In the genomic region with DNA sequence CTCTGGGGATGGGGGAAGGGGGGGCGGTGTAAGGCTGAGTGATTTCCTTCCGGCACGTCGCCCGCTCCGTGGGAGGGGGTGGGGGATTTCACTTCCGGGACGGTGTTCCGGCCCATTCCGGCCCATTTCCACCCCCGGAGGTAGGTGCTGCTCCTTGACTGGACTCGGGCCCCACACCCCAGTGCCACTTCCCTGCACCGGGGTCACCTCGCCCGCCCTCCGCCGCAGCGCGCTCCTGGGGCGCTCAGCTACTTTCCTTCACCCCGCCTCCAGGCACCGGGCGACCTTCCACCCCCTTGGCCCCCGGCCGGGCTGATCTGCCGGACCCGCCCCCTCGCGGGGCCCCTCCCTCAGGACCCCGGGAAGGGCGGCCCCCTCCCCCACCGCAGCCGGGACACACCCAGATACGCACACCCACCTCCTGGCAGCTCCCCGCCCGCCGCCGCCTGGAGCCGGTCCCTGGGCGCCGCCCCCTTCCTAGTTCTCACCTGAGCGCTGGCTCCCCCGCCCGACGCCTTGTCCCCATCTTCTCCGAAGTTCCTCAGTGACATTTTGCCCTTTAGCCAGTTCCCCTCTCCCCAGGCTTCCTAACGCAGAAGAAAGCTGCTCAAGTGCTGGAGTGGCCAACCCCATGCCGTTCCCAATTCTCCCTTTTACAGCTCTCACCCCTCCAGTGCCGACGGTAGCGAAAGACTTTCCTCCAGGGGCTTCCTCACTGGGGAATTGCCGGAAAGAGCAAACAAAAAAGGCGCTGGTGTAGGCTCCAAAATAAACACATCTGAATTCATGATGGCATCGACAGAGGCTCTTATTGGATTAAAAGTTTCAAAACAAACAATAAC, we compare ENCODE assay signal across 8 cellular contexts. TPM values are rescaled to one million over a fixed set of nuclear protein-coding genes. Genes with fewer than 3 reads are reported as not detected.
DNase-seq lines count a peak whose midpoint lies in the region; ATAC-seq and TF ChIP-seq lines count a peak whose summit lies in the region.

A gene with protein sequence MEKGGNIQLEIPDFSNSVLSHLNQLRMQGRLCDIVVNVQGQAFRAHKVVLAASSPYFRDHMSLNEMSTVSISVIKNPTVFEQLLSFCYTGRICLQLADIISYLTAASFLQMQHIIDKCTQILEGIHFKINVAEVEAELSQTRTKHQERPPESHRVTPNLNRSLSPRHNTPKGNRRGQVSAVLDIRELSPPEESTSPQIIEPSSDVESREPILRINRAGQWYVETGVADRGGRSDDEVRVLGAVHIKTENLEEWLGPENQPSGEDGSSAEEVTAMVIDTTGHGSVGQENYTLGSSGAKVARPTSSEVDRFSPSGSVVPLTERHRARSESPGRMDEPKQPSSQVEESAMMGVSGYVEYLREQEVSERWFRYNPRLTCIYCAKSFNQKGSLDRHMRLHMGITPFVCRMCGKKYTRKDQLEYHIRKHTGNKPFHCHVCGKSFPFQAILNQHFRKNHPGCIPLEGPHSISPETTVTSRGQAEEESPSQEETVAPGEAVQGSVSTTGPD (plus strand): TSS at position 115 of the 842 bp plus-strand sequence. CDS start 1,846 bp downstream, outside the sequence.

- H3K18ac ChIP-seq in neuronal stem cell (ENCODE audit: low read length), result peak within 1 kb of the TSS; percentile 98

- H3K4me2 ChIP-seq in neuronal stem cell (ENCODE audit: insufficient read depth, low read length, poor library complexity, severe bottlenecking), result peak within 1 kb of the TSS; percentile 89

- no peak within 1 kb of the TSS for H2BK120ac ChIP-seq in neuronal stem cell (ENCODE audit: low read depth, low read length)

- peak within 1 kb of the TSS; percentile 76 for H2AK5ac ChIP-seq in neuronal stem cell (ENCODE audit: low read depth, low read length)

- H3K27ac Mint-ChIP-seq in activated T-helper 2 cell treated with anti-CD3 and anti-CD28 coated beads, Interferon-gamma antibody, Interleukin-2, Interleukin-4, amounts not matched to agents 10 μg/mL and 5 μg/mL and 100 μg/mL, durations not matched to agents 14 hours and 24 hours and 36 hours, result peak within 1 kb of the TSS; percentile 96

- peaks cover 68% of the 10 kb centered on the region for H3K36me3 Mint-ChIP-seq in activated T-helper 2 cell treated with anti-CD3 and anti-CD28 coated beads, Interferon-gamma antibody, Interleukin-2, Interleukin-4, amounts not matched to agents 10 μg/mL and 5 μg/mL and 100 μg/mL, durations not matched to agents 14 hours and 24 hours and 36 hours (ENCODE audit: low read depth)

- H3K27ac ChIP-seq in RWPE2 (ENCODE audit: poor library complexity, severe bottlenecking) (peak within 1 kb of the TSS; percentile 91), neuronal stem cell (replicated peaks; ENCODE audit: low read length) (peak within 1 kb of the TSS; percentile 96)

- H2BK15ac ChIP-seq in neuronal stem cell (ENCODE audit: low read length), result no peak within 1 kb of the TSS

- peak within 1 kb of the TSS; percentile 97 for H2BK5ac ChIP-seq in neuronal stem cell (ENCODE audit: low read length)

- TF ChIP-seq CTCF in RWPE2 (IDR thresholded peaks at IDR 0.05; ENCODE audit: poor library complexity, severe bottlenecking) (peak; percentile 22), fibroblast of villous mesenchyme (IDR thresholded peaks at IDR 0.05; ENCODE audit: insufficient read depth, low read depth, low read length) (no peak), subcutaneous adipose tissue (IDR thresholded peaks at IDR 0.05; ENCODE audit: low read depth) (no peak)

- DNase-seq in DMS79 treated with DMSO at 0.1 percent for 48 hours (lab: John Stamatoyannopoulos, UW) (peak; percentile 91), H7 (peak; percentile 98), M059J (ENCODE audit: low read depth) (peak; percentile 80), RWPE2 (ENCODE audit: low spot score) (peak; percentile 94), fibroblast of villous mesenchyme (ENCODE audit: low read depth) (peak; percentile 77), neuronal stem cell (ENCODE audit: low spot score) (peak; percentile 88)
- DNase-seq in activated T-helper 2 cell treated with anti-CD3 and anti-CD28 coated beads, Interferon-gamma antibody, Interleukin-2, Interleukin-4, amounts not matched to agents 10 μg/mL and 5 μg/mL and 100 μg/mL, durations not matched to agents 14 hours and 24 hours and 36 hours (ENCODE audit: low spot score), result peak; percentile 95

- H3K4me1 Mint-ChIP-seq in activated T-helper 2 cell treated with anti-CD3 and anti-CD28 coated beads, Interferon-gamma antibody, Interleukin-2, Interleukin-4, amounts not matched to agents 10 μg/mL and 5 μg/mL and 100 μg/mL, durations not matched to agents 14 hours and 24 hours and 36 hours (ENCODE audit: low read depth), result peaks cover 49% of the 10 kb centered on the region

- no peak within 1 kb of the TSS for H3K4ac ChIP-seq in neuronal stem cell (ENCODE audit: low read length)

- H4K91ac ChIP-seq in neuronal stem cell (ENCODE audit: low read depth, low read length, poor library complexity), result peak within 1 kb of the TSS; percentile 5

- peak within 1 kb of the TSS; percentile 94 for H2AFZ ChIP-seq in neuronal stem cell (ENCODE audit: low read length)

- H2BK12ac ChIP-seq in neuronal stem cell (ENCODE audit: low read length), result peak within 1 kb of the TSS; percentile 84

- no CpG with 5 or more reads among the region's 54 CpGs for WGBS in neuronal stem cell (ENCODE audit: extremely low coverage in 2 of 2, insufficient read length in 2 of 2, insufficient replicate concordance in 1 of 2), 2 donors

- H3K9me3 Mint-ChIP-seq in activated T-helper 2 cell treated with anti-CD3 and anti-CD28 coated beads, Interferon-gamma antibody, Interleukin-2, Interleukin-4, amounts not matched to agents 10 μg/mL and 5 μg/mL and 100 μg/mL, durations not matched to agents 14 hours and 24 hours and 36 hours, result no peaks in the 10 kb centered on the region

- H3K4me3 ChIP-seq in H7 (ENCODE audit: insufficient read depth, low read depth, low read length) (peak within 1 kb of the TSS; percentile 97), RWPE2 (ENCODE audit: severe bottlenecking) (peak within 1 kb of the TSS; percentile 92), fibroblast of villous mesenchyme (ENCODE audit: low read depth, low read length) (peak within 1 kb of the TSS; percentile 82), neuronal stem cell (ENCODE audit: low read length in 2 of 2) (peak within 1 kb of the TSS; percentile 97)

- H3K23ac ChIP-seq in neuronal stem cell (ENCODE audit: low read depth, low read length, poor library complexity), result peak within 1 kb of the TSS; percentile 98

- no peaks in the 10 kb centered on the region for H3K27me3 Mint-ChIP-seq in activated T-helper 2 cell treated with anti-CD3 and anti-CD28 coated beads, Interferon-gamma antibody, Interleukin-2, Interleukin-4, amounts not matched to agents 10 μg/mL and 5 μg/mL and 100 μg/mL, durations not matched to agents 14 hours and 24 hours and 36 hours (ENCODE audit: low read depth)

- peak within 1 kb of the TSS; percentile 98 for H3K4me3 Mint-ChIP-seq in activated T-helper 2 cell treated with anti-CD3 and anti-CD28 coated beads, Interferon-gamma antibody, Interleukin-2, Interleukin-4, amounts not matched to agents 10 μg/mL and 5 μg/mL and 100 μg/mL, durations not matched to agents 14 hours and 24 hours and 36 hours (ENCODE audit: low read depth)

- intact Hi-C loops in activated T-helper 2 cell treated with anti-CD3 and anti-CD28 coated beads, Interferon-gamma antibody, Interleukin-2, Interleukin-4, amounts not matched to agents 10 μg/mL and 5 μg/mL and 100 μg/mL, durations not matched to agents 14 hours and 24 hours and 36 hours (cut with micrococcal nuclease), result loop anchor here (2.0 to 10.0 kb wide), 9 partner anchors 84 to 1336 kb away; a partner anchor contains a TSS

- no peaks in the 10 kb centered on the region for H3K27me3 ChIP-seq in H7 (ENCODE audit: control insufficient read depth, insufficient read depth, low read length)
- no peaks in the 10 kb centered on the region for H3K27me3 ChIP-seq in RWPE2 (ENCODE audit: insufficient read depth, poor library complexity, severe bottlenecking)
- no peaks in the 10 kb centered on the region for H3K27me3 ChIP-seq in neuronal stem cell (ENCODE audit: control insufficient read depth in 3 of 3, insufficient read depth in 3 of 3, low read depth in 1 of 3, low read length in 3 of 3)

- H3K79me1 ChIP-seq in neuronal stem cell (ENCODE audit: low read depth, low read length), result no peaks in the 10 kb centered on the region

- H3K36me3 ChIP-seq in H7 (replicated peaks; ENCODE audit: control insufficient read depth, insufficient read depth, low read length), result peaks cover 32% of the 10 kb centered on the region
- H3K36me3 ChIP-seq in RWPE2 (ENCODE audit: low read depth), result peaks cover 60% of the 10 kb centered on the region
- peaks cover 17 to 72% of the 10 kb centered on the region in 2 donors for H3K36me3 ChIP-seq in neuronal stem cell (replicated peaks in 1 of 2; ENCODE audit: control insufficient read depth in 2 of 2, insufficient read depth in 2 of 2, low read length in 2 of 2)

- H3K14ac ChIP-seq in neuronal stem cell (ENCODE audit: low read length), result no peak within 1 kb of the TSS

- no peak within 1 kb of the TSS for H4K8ac ChIP-seq in neuronal stem cell (ENCODE audit: low read depth, low read length)

- H3K4me1 ChIP-seq in RWPE2 (ENCODE audit: insufficient read depth, poor library complexity, severe bottlenecking) (peaks cover 18% of the 10 kb centered on the region), neuronal stem cell (ENCODE audit: control insufficient read depth in 2 of 2, insufficient read depth in 1 of 2, low read depth in 1 of 2, low read length in 2 of 2) (peaks cover 4 to 11% of the 10 kb centered on the region in 2 donors)

- peak within 1 kb of the TSS; percentile 93 for H3K9ac ChIP-seq in neuronal stem cell (ENCODE audit: low read depth, low read length, poor library complexity)

- H3K9me3 ChIP-seq in RWPE2 (ENCODE audit: severe bottlenecking) (no peaks in the 10 kb centered on the region), neuronal stem cell (replicated peaks in 1 of 2; ENCODE audit: control insufficient read depth in 2 of 2, insufficient read depth in 1 of 2, low read depth in 1 of 2, low read length in 2 of 2) (no peaks in the 10 kb centered on the region)

- ATAC-seq in RWPE2 (ENCODE audit: low read depth), result peak; percentile 68

RNA-seq across cellular contexts. Expression of the gene that starts here (rescaled TPM):
- 6.1 and 10.2 TPM in 2 replicates for total RNA-seq in H7 (2014; rRNA removed; shearing (Covaris generic))
- 4.1 and 4.8 TPM in 2 replicates for total RNA-seq in M059J (2014; rRNA removed; shearing (Covaris generic))
- 8.7 and 8.8 TPM in 2 replicates for total RNA-seq in activated T-helper 2 cell treated with anti-CD3 and anti-CD28 coated beads, Interferon-gamma antibody, Interleukin-2, Interleukin-4, amounts not matched to agents 10 μg/mL and 5 μg/mL and 100 μg/mL, durations not matched to agents 14 hours and 24 hours and 36 hours
- total RNA-seq in fibroblast of villous mesenchyme, result 5.5 and 7.3 TPM in 2 replicates
- 3.4 TPM for polyA plus RNA-seq in neuronal stem cell (2013, experiment 1 of 2)
- 3.7 TPM for polyA plus RNA-seq in neuronal stem cell (2013, experiment 2 of 2)
- total RNA-seq in subcutaneous adipose tissue, result 10 to 100 TPM; 15.8 to 17.6 (median 17.2) TPM

Comparison
In these comparisons a context has a peak if more than half of its experiments do, and no peak if none do; other contexts are left out.
1. Peak in every context shown above with its lines: DNase-seq, ATAC-seq, H3K4me3 ChIP-seq and H3K27ac ChIP-seq.